ENCODE assay signal across 11 cellular contexts in the genomic region with DNA sequence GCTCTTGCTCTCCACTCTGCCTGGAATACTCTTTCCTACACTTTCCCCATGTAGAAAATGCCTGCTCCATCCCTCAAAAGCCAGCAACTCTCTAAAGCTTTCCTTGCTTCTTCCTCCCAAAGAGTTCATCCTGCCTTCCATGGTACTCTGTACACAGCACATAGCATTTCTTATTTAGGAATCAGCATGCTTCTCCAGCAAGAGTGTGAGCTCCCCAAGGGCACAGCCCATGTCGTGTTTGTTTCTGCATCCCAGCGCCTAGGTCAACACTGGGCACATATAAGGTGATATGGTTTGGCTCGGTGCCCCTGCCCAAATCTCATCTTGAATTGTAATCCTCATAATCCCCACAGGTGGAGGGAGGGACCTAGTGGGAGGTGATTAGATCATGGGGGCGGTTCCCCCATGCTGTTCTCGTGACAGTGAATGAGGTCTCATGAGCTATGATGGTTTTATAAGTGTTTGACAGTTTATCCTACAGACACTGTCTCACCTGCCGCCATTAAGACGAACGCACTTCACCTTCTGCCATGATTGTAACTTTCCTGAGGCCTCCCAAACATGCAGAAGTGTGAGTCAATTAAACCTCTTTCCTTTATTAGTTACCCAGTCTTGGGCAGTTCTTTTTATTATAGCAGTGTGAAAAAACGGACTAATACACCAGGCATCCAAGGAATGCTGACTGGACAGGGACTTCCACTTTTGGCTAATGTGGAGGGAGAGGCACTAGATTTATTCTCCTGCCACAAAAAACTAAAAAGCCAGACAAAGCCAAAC. TPM values are rescaled to one million over a fixed set of nuclear protein-coding genes. Genes with fewer than 3 reads are reported as not detected.
DNase-seq lines count a peak whose midpoint lies in the region; ATAC-seq, FAIRE-seq and TF ChIP-seq lines count a peak whose summit lies in the region.
"Had no signal": no experiment of that assay in that cellular context is flagged by ENCODE, and none has a peak within 500 bp of the region (broad histone marks: within the 10 kb centered on the region; RNA-seq: fewer than 3 reads in every experiment).

No MANE protein-coding gene starts in this region.

- peak overlapping the region; percentile 26 for H3K9ac ChIP-seq in endothelial cell of umbilical vein (replicated peaks; ENCODE audit: extremely low read depth, insufficient read depth, low read length)
- peak overlapping the region; percentile 22 for H3K9ac ChIP-seq in mucosa of stomach (ENCODE audit: low read length)

- peak; percentile 18 for DNase-seq in DMS53 (lab: John Stamatoyannopoulos, UW)
- DNase-seq in DMS53 treated with DMSO at 0.1 percent for 48 hours (lab: John Stamatoyannopoulos, UW; ENCODE audit: unreplicated experiment) = no peak
- peak; percentile 32 for DNase-seq in endothelial cell of umbilical vein (ENCODE audit: low read depth, low spot score)
- no peak for DNase-seq in AML-193 (lab: John Stamatoyannopoulos, UW)
- DNase-seq in superior temporal gyrus (ENCODE audit: extremely low spot score) = no peak
- DNase-seq: activated naive CD8-positive, alpha-beta T cell treated with anti-CD3 and anti-CD28 coated beads for 36 hours had no signal

- H3K36me3 Mint-ChIP-seq in stimulated activated memory B cell treated with anti-CD40 and anti-IgM and Interleukin-4, amounts not matched to agents 10 μg/mL and 1 μg/mL and 100 μg/mL, for 72 hours = peaks cover 43% of the 10 kb centered on the region

- POLR2A ChIA-PET in endothelial cell of umbilical vein (lab: Charles Lee) = no interaction called here

- no peak overlapping the region for H2AFZ ChIP-seq in endothelial cell of umbilical vein (ENCODE audit: low read depth, low read length)

- H3K27me3 ChIP-seq in endothelial cell of umbilical vein (ENCODE audit: control insufficient read depth in 2 of 2, insufficient read depth in 2 of 2, low read length in 2 of 2) (no peaks in the 10 kb centered on the region), mucosa of stomach (ENCODE audit: control insufficient read depth, insufficient read depth, low read length) (no peaks in the 10 kb centered on the region)

- H3K4me1 Mint-ChIP-seq in stimulated activated memory B cell treated with anti-CD40 and anti-IgM and Interleukin-4, amounts not matched to agents 10 μg/mL and 1 μg/mL and 100 μg/mL, for 72 hours = peaks cover 55% of the 10 kb centered on the region

- H3K4me2 ChIP-seq in endothelial cell of umbilical vein (ENCODE audit: insufficient read depth, low read length) = peak overlapping the region; percentile 37

- no peak for TF ChIP-seq POLR2A in endothelial cell of umbilical vein (IDR thresholded peaks at IDR 0.05; ENCODE audit: low read depth, low read length)

- H3K9me3 ChIP-seq in endothelial cell of umbilical vein (replicated peaks; ENCODE audit: control insufficient read depth, insufficient read depth, low read length) = no peaks in the 10 kb centered on the region
- H3K9me3 ChIP-seq in mucosa of stomach (ENCODE audit: control insufficient read depth, low read length) = no peaks in the 10 kb centered on the region

- CTCF ChIA-PET in endothelial cell of umbilical vein (lab: Charles Lee) = interaction anchor here (1.3 to 2.0 kb wide), 2 partner anchors 23 to 239 kb away, joined by 4 to 7 read pairs; partner anchors contain the start of gene TMEM109

- no peak for TF ChIP-seq CTCF in endothelial cell of umbilical vein (IDR thresholded peaks at IDR 0.05; ENCODE audit: extremely low read depth in 1 of 2, insufficient read depth in 1 of 2, low read depth in 1 of 2, low read length in 2 of 2)

- H3K9me1 ChIP-seq in endothelial cell of umbilical vein (replicated peaks; ENCODE audit: control insufficient read depth, extremely low read depth, insufficient read depth, low read length) = no peaks in the 10 kb centered on the region

- intact Hi-C loops in endothelial cell of umbilical vein (cut with micrococcal nuclease) = loop anchor here (5.0 to 10.0 kb wide), 2 partner anchors 318 to 846 kb away; no protein-coding TSS in a partner anchor

- no peak overlapping the region for H3K4me3 Mint-ChIP-seq in stimulated activated memory B cell treated with anti-CD40 and anti-IgM and Interleukin-4, amounts not matched to agents 10 μg/mL and 1 μg/mL and 100 μg/mL, for 72 hours
- H3K4me3 Mint-ChIP-seq: activated naive CD8-positive, alpha-beta T cell treated with anti-CD3 and anti-CD28 coated beads for 36 hours; natural killer cell treated with Interleukin-12 subunit alpha and Interleukin-12 subunit beta and Interleukin-15 and Interleukin-18, amount 100 ng/mL, for 72 hours had no signal

- H3K27me3 Mint-ChIP-seq in stimulated activated memory B cell treated with anti-CD40 and anti-IgM and Interleukin-4, amounts not matched to agents 10 μg/mL and 1 μg/mL and 100 μg/mL, for 72 hours = no peaks in the 10 kb centered on the region
- H3K27me3 Mint-ChIP-seq: activated naive CD8-positive, alpha-beta T cell treated with anti-CD3 and anti-CD28 coated beads for 36 hours; natural killer cell treated with Interleukin-12 subunit alpha and Interleukin-12 subunit beta and Interleukin-15 and Interleukin-18, amount 100 ng/mL, for 72 hours had no signal

- H3K4me1 ChIP-seq in endothelial cell of umbilical vein (ENCODE audit: control insufficient read depth, extremely low read depth, insufficient read depth, low read length) = peaks cover 21% of the 10 kb centered on the region
- peaks cover 84% of the 10 kb centered on the region for H3K4me1 ChIP-seq in mucosa of stomach (ENCODE audit: control insufficient read depth, insufficient read depth, low read length)

- FAIRE-seq in endothelial cell of umbilical vein (lab: Jason Lieb, UNC) = peak; percentile 79

- H3K36me3 ChIP-seq in endothelial cell of umbilical vein (ENCODE audit: control insufficient read depth in 2 of 2, extremely low read depth in 1 of 2, insufficient read depth in 2 of 2, low read length in 2 of 2) = no peaks in the 10 kb centered on the region
- H3K36me3 ChIP-seq in mucosa of stomach (ENCODE audit: control insufficient read depth, insufficient read depth, low read length) = no peaks in the 10 kb centered on the region

- peaks cover 3% of the 10 kb centered on the region for H4K20me1 ChIP-seq in endothelial cell of umbilical vein (replicated peaks; ENCODE audit: control insufficient read depth, extremely low read depth, insufficient read depth, low read length)

- ATAC-seq in HG03565 (IDR thresholded peaks at IDR 0.05; ENCODE audit: unreplicated experiment) = no peak
- no peak for ATAC-seq in stimulated activated memory B cell treated with anti-CD40 and anti-IgM and Interleukin-4, amounts not matched to agents 10 μg/mL and 1 μg/mL and 100 μg/mL, for 72 hours
- ATAC-seq: natural killer cell treated with Interleukin-12 subunit alpha and Interleukin-12 subunit beta and Interleukin-15 and Interleukin-18, amount 100 ng/mL, for 72 hours had no signal

- no peak overlapping the region for H3K4me3 ChIP-seq in endothelial cell of umbilical vein (replicated peaks in 1 of 3; ENCODE audit: insufficient read depth in 1 of 3, low read depth in 1 of 3, low read length in 3 of 3)
- H3K4me3 ChIP-seq in mucosa of stomach (ENCODE audit: low read length) = no peak overlapping the region

- dilution Hi-C loops in endothelial cell of umbilical vein (cut with MboI; ENCODE audit: extremely low pct_ligation_motif_present, low sequenced_read_pairs) = no loop called here

- H3K79me2 ChIP-seq in endothelial cell of umbilical vein (ENCODE audit: control insufficient read depth, insufficient read depth, low read length) = peaks cover 57% of the 10 kb centered on the region

- no TSS peak for BruUV-seq in endothelial cell of umbilical vein (replicated peaks; lab: Mats Ljungman, UMichigan)

- H3K27ac Mint-ChIP-seq in stimulated activated memory B cell treated with anti-CD40 and anti-IgM and Interleukin-4, amounts not matched to agents 10 μg/mL and 1 μg/mL and 100 μg/mL, for 72 hours = no peak overlapping the region
- H3K27ac Mint-ChIP-seq: activated naive CD8-positive, alpha-beta T cell treated with anti-CD3 and anti-CD28 coated beads for 36 hours had no signal

- peak overlapping the region; percentile 40 for H3K27ac ChIP-seq in endothelial cell of umbilical vein (ENCODE audit: insufficient read depth, low read depth, low read length)
- H3K27ac ChIP-seq: 22Rv1 had no signal

- H3K9me3 Mint-ChIP-seq in stimulated activated memory B cell treated with anti-CD40 and anti-IgM and Interleukin-4, amounts not matched to agents 10 μg/mL and 1 μg/mL and 100 μg/mL, for 72 hours = peaks cover 13% of the 10 kb centered on the region

RNA-seq across cellular contexts. Expression of gene VPS37C, which starts 8.2 kb away (rescaled TPM):
- total RNA-seq in endothelial cell of umbilical vein = 23.4 and 24.2 TPM in 2 replicates
- 17.7 TPM in 2 replicates for polyA plus RNA-seq in endothelial cell of umbilical vein
- polyA plus RNA-seq in endothelial cell of umbilical vein (2011; cell fraction: cytosol; rRNA removed) = 12.7 and 16.2 TPM in 2 replicates
- 21.6 and 22.1 TPM in 2 replicates for polyA plus RNA-seq in endothelial cell of umbilical vein (2011; cell fraction: nucleus; rRNA removed)
- polyA plus RNA-seq in endothelial cell of umbilical vein (2012) = 15.5 and 18.4 TPM in 2 replicates
- polyA minus RNA-seq in endothelial cell of umbilical vein = 12.5 and 13.1 TPM in 2 replicates
- 5.9 TPM for polyA minus RNA-seq in endothelial cell of umbilical vein (2011; cell fraction: cytosol; rRNA and poly(A)+ RNA removed)
- polyA minus RNA-seq in endothelial cell of umbilical vein (2011; cell fraction: nucleus; rRNA and poly(A)+ RNA removed) = 10.6 and 14.7 TPM in 2 replicates

RNA-seq across cellular contexts. Expression of gene PGA3, which starts 50.3 kb away (rescaled TPM):
- not detected in 2 replicates for total RNA-seq in endothelial cell of umbilical vein
- not detected in 2 replicates for polyA plus RNA-seq in endothelial cell of umbilical vein
- not detected in 2 replicates for polyA plus RNA-seq in endothelial cell of umbilical vein (2011; cell fraction: cytosol; rRNA removed)
- not detected in 2 replicates for polyA plus RNA-seq in endothelial cell of umbilical vein (2011; cell fraction: nucleus; rRNA removed)
- not detected in 2 replicates for polyA plus RNA-seq in endothelial cell of umbilical vein (2012)
- polyA minus RNA-seq in endothelial cell of umbilical vein = not detected in 2 replicates
- not detected for polyA minus RNA-seq in endothelial cell of umbilical vein (2011; cell fraction: cytosol; rRNA and poly(A)+ RNA removed)
- not detected in 2 replicates for polyA minus RNA-seq in endothelial cell of umbilical vein (2011; cell fraction: nucleus; rRNA and poly(A)+ RNA removed)
- total RNA-seq: activated naive CD8-positive, alpha-beta T cell treated with anti-CD3 and anti-CD28 coated beads for 36 hours; natural killer cell treated with Interleukin-12 subunit alpha and Interleukin-12 subunit beta and Interleukin-15 and Interleukin-18, amount 100 ng/mL, for 72 hours had no signal

RNA-seq across cellular contexts. Expression of gene CD5, which starts 50.7 kb away (rescaled TPM):
- total RNA-seq in endothelial cell of umbilical vein = not detected in 2 replicates
- polyA plus RNA-seq in endothelial cell of umbilical vein = not detected in 2 replicates
- polyA plus RNA-seq in endothelial cell of umbilical vein (2011; cell fraction: cytosol; rRNA removed) = not detected in 2 replicates
- not detected in 2 replicates for polyA plus RNA-seq in endothelial cell of umbilical vein (2011; cell fraction: nucleus; rRNA removed)
- not detected in 2 replicates for polyA plus RNA-seq in endothelial cell of umbilical vein (2012)
- not detected in 2 replicates for polyA minus RNA-seq in endothelial cell of umbilical vein
- not detected for polyA minus RNA-seq in endothelial cell of umbilical vein (2011; cell fraction: cytosol; rRNA and poly(A)+ RNA removed)
- polyA minus RNA-seq in endothelial cell of umbilical vein (2011; cell fraction: nucleus; rRNA and poly(A)+ RNA removed) = not detected in 2 replicates

Comparison
In these comparisons a context has a peak if more than half of its experiments do, and no peak if none do; other contexts are left out.
1. DNase-seq: peak in DMS53 (single experiment) and endothelial cell of umbilical vein (single experiment); none in DMS53 treated with DMSO at 0.1 percent for 48 hours (single experiment), AML-193 (0 of 2) and superior temporal gyrus (single experiment).